In genomic region chr1:241270016-241270415, GRCh38 we compare ENCODE assay signal across 21 cellular contexts.
"Had no signal": no experiment of that assay in that cellular context is flagged by ENCODE, and none has a peak within 500 bp of the region (broad histone marks: within the 10 kb centered on the region; RNA-seq: fewer than 3 reads in every experiment).

No MANE protein-coding gene starts in this region.

- DNase-seq: effector CD8-positive, alpha-beta T cell; endodermal cell; foreskin fibroblast; gastrocnemius medialis; head of caudate nucleus; left ventricle myocardium superior; lower lobe of right lung; naive thymus-derived CD8-positive, alpha-beta T cell; nephron progenitor cell; nucleus accumbens; right cardiac atrium; sigmoid colon; stimulated activated CD4-positive, alpha-beta T cell treated with anti-CD3 and anti-CD28 coated beads, Interleukin-2, amount 100 ng/mL, for 24 hours; stimulated activated CD4-positive, alpha-beta T cell treated with anti-CD3 and anti-CD28 coated beads, Interleukin-4, amount 100 ng/mL, for 24 hours; upper lobe of right lung; uterus had no signal

- H3K9me3 ChIP-seq: gastrocnemius medialis, prostate gland, thoracic aorta, uterus had no signal

- FAIRE-seq: keratinocyte had no signal

- H3K36me3 ChIP-seq: gastrocnemius medialis, lower lobe of right lung, prostate gland, sigmoid colon, thoracic aorta, tibial nerve, upper lobe of right lung, uterus had no signal

- H3K27me3 ChIP-seq: gastrocnemius medialis, sigmoid colon, tibial nerve, upper lobe of right lung, uterus had no signal

- H3K4me3 ChIP-seq: gastrocnemius medialis, lower lobe of right lung, prostate gland, sigmoid colon, thoracic aorta, tibial nerve, upper lobe of right lung, uterus had no signal

- H3K27ac ChIP-seq: epithelial cell of prostate, gastrocnemius medialis, lower lobe of right lung, prostate gland, sigmoid colon, thoracic aorta, tibial nerve, upper lobe of right lung, uterus had no signal
